In the genomic region with DNA sequence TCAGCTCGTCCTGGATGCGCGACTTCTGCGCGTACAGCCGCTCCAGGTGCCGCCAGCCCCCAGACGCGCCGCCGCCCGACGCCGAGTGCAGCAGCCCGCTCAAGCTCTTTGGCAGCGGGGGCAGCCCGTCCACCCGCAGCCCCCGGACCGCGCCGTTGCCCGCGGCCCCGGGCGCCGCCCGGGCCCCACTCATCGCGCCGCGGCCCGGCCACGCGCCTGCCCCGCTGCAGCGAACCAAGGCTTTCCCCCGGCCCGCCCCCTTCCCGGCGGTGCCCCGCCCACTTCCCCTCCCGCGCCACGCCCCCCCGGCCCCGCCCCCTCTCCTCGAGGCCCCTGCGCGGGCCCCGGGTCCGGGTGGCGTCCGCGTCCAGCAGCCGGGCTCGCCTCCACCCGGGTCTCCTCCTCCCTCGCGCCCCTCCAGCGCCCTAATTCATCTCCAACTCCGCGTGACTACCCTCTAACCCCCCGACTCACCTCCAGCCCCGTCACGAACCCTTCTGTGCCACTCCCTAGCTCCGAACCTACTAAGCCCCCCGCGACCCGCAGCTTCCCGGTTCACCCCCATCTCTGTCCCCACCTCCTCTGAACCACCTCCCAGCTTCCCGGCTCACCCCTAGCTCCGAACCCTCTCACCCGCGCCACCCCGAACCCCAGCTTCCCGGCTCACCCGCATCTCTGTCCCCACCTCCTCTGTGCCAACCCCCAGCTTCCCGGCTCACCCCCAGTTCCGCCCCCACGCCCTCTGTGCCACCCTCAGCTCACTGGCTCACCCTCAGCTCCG, we compare ENCODE assay signal across 8 cellular contexts. TPM values are rescaled to one million over a fixed set of nuclear protein-coding genes. Genes with fewer than 3 reads are reported as not detected.
A peak's percentile ranks its signal among the peaks of the same experiment; 100 is the strongest.
DNase-seq lines count a peak whose midpoint lies in the region; ATAC-seq and TF ChIP-seq lines count a peak whose summit lies in the region.

A gene (minus strand): TSS at position 236 of the 781 bp plus-strand sequence. CDS start 43 bp downstream, at position 193.

- peaks cover 17% of the 10 kb centered on the region for H3K4me1 Mint-ChIP-seq in activated B cell treated with CpG ODN at 0.5 μM for 24 hours

- POLR2A ChIA-PET in activated B cell treated with CpG ODN at 0.5 μM for 24 hours (lab: Charles Lee) = interaction anchor here (0.5 to 3.7 kb wide), 4 partner anchors 13 to 1568 kb away, joined by 3 to 17 read pairs (median 4); a partner anchor contains a TSS

- ATAC-seq in GM19395 (IDR thresholded peaks at IDR 0.05; ENCODE audit: unreplicated experiment) (peak; percentile 71), activated B cell treated with CpG ODN at 0.5 μM for 24 hours (ENCODE audit: low read depth) (peak; percentile 84), HG03565 (IDR thresholded peaks at IDR 0.05; ENCODE audit: unreplicated experiment) (no peak)

- H3K9me3 Mint-ChIP-seq in activated B cell treated with CpG ODN at 0.5 μM for 24 hours = peaks cover 4% of the 10 kb centered on the region

- no peaks in the 10 kb centered on the region for H3K36me3 Mint-ChIP-seq in activated B cell treated with CpG ODN at 0.5 μM for 24 hours (ENCODE audit: low read depth)

- DNase-seq in C1 segment of cervical spinal cord (lab: John Stamatoyannopoulos, UW) (peak in 11 of 14 donors; percentile 11 to 77 (median 26)), HT1080 (ENCODE audit: low read depth) (no peak), activated B cell treated with CpG ODN at 0.5 μM for 24 hours (peak; percentile 70), left kidney (ENCODE audit: low read depth, low spot score) (peak; percentile 72)
- DNase-seq in central memory CD4-positive, alpha-beta T cell = peak; percentile 54
- DNase-seq in stimulated activated CD4-positive, alpha-beta T cell treated with anti-CD3 and anti-CD28 coated beads, Interleukin-2, amount 100 ng/mL, for 24 hours = peak; percentile 78 to 80

- no peak for TF ChIP-seq CTCF in activated B cell treated with CpG ODN at 0.5 μM for 24 hours (IDR thresholded peaks at IDR 0.05)

- H3K27ac Mint-ChIP-seq in activated B cell treated with CpG ODN at 0.5 μM for 24 hours = peak within 1 kb of the TSS; percentile 35

- H3K4me3 Mint-ChIP-seq in activated B cell treated with CpG ODN at 0.5 μM for 24 hours = peak within 1 kb of the TSS; percentile 85

- intact Hi-C loops in activated B cell treated with CpG ODN at 0.5 μM for 24 hours (cut with micrococcal nuclease) = loop anchor here (1.0 to 5.0 kb wide), 5 partner anchors 62 to 297 kb away; a partner anchor contains a TSS

- CTCF ChIA-PET in activated B cell treated with CpG ODN at 0.5 μM for 24 hours (lab: Charles Lee) = no interaction called here

- H3K27me3 Mint-ChIP-seq in activated B cell treated with CpG ODN at 0.5 μM for 24 hours = peaks cover 4% of the 10 kb centered on the region

RNA-seq across cellular contexts. Expression of the gene that starts here (rescaled TPM):
- 14.4 and 21.4 TPM in 2 replicates for total RNA-seq in HT1080 (2014; rRNA removed; shearing (Covaris generic))
- polyA plus RNA-seq in HT1080 (2015; cell fraction: cytosol; rRNA removed) = 15.0 and 15.1 TPM in 2 replicates
- polyA plus RNA-seq in HT1080 (2015; cell fraction: nucleus; rRNA removed) = 3.6 and 3.7 TPM in 2 replicates
- total RNA-seq in activated B cell treated with CpG ODN at 0.5 μM for 24 hours = 5.2 and 5.3 TPM in 2 replicates
